1 cellular context compared by ENCODE assay signal in the genomic region with DNA sequence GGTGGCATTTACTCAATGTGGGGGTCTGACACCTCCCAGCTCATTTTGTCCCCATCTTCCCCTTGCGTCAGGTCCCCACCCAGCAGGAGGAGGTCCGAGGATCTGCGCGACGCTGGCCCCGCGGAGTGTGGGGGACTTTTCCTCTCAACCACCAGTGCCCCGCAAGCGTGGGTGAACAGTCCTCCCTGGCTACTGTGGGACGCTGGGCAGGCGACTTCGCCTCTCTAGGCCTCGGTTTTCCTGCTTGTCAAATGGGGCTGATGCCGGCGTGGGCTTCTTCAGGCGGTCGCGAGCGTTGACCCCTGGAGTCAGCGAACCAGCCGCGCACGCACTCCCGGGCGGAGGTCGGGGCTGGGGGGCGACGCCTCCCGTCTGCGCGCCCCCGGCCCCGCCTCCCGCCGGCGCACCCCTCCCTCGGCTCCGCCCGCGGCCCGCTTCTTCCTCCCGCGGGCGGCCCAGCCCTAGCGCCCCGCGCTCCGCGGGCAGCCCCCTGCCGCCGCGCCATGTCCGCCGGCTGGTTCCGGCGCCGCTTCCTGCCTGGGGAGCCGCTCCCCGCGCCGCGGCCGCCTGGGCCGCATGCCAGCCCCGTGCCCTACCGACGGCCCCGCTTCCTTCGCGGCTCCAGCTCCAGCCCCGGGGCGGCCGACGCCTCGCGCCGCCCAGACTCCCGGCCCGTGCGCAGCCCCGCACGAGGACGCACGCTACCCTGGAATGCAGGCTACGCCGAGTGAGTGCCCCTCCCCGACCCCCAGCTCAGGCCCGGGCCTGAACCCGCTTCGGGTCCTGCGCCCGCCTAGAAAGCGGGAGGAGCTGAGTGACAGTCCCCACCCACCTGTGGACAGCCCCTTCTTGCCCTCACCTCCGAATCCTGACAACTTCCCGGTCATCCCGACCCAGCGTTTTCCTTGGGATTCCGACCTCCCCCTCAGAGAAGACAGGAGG.
A peak's percentile ranks its signal among the peaks of the same experiment; 100 is the strongest.
TF ChIP-seq lines count a peak whose summit lies in the region.

A gene with protein sequence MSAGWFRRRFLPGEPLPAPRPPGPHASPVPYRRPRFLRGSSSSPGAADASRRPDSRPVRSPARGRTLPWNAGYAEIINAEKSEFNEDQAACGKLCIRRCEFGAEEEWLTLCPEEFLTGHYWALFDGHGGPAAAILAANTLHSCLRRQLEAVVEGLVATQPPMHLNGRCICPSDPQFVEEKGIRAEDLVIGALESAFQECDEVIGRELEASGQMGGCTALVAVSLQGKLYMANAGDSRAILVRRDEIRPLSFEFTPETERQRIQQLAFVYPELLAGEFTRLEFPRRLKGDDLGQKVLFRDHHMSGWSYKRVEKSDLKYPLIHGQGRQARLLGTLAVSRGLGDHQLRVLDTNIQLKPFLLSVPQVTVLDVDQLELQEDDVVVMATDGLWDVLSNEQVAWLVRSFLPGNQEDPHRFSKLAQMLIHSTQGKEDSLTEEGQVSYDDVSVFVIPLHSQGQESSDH (plus strand): TSS at position 438 of the 942 bp plus-strand sequence. CDS start 66 bp downstream, at position 504.

TF ChIP-seq in HepG2, 621 proteins besides CTCF, POLR2A, EP300 and RAD21 (continued from another document and continues in another):
- peak; percentile 45; the same call in 1 of the 2 replicates for TF ChIP-seq PATZ1 (CRISPR knock-in tag; IDR thresholded peaks at IDR 0.05)
- TF ChIP-seq ZNF230 (CRISPR knock-in tag; IDR thresholded peaks at IDR 0.05), result peak; percentile 86; the same call in 1 of the 2 replicates
- 0 out of 2 replicates have a peak, but pooled peaks have one; percentile 16 for TF ChIP-seq HOXD1 (CRISPR knock-in tag; IDR thresholded peaks at IDR 0.05)
- TF ChIP-seq ZNF570 (CRISPR knock-in tag; IDR thresholded peaks at IDR 0.05; ENCODE audit: borderline replicate concordance), result 0 out of 2 replicates have a peak, but pooled peaks have one; percentile 74
- 0 out of 2 replicates have a peak, but pooled peaks have one; percentile 20 for TF ChIP-seq NFKBIZ (CRISPR knock-in tag; IDR thresholded peaks at IDR 0.05)
- TF ChIP-seq, protein P1, sequence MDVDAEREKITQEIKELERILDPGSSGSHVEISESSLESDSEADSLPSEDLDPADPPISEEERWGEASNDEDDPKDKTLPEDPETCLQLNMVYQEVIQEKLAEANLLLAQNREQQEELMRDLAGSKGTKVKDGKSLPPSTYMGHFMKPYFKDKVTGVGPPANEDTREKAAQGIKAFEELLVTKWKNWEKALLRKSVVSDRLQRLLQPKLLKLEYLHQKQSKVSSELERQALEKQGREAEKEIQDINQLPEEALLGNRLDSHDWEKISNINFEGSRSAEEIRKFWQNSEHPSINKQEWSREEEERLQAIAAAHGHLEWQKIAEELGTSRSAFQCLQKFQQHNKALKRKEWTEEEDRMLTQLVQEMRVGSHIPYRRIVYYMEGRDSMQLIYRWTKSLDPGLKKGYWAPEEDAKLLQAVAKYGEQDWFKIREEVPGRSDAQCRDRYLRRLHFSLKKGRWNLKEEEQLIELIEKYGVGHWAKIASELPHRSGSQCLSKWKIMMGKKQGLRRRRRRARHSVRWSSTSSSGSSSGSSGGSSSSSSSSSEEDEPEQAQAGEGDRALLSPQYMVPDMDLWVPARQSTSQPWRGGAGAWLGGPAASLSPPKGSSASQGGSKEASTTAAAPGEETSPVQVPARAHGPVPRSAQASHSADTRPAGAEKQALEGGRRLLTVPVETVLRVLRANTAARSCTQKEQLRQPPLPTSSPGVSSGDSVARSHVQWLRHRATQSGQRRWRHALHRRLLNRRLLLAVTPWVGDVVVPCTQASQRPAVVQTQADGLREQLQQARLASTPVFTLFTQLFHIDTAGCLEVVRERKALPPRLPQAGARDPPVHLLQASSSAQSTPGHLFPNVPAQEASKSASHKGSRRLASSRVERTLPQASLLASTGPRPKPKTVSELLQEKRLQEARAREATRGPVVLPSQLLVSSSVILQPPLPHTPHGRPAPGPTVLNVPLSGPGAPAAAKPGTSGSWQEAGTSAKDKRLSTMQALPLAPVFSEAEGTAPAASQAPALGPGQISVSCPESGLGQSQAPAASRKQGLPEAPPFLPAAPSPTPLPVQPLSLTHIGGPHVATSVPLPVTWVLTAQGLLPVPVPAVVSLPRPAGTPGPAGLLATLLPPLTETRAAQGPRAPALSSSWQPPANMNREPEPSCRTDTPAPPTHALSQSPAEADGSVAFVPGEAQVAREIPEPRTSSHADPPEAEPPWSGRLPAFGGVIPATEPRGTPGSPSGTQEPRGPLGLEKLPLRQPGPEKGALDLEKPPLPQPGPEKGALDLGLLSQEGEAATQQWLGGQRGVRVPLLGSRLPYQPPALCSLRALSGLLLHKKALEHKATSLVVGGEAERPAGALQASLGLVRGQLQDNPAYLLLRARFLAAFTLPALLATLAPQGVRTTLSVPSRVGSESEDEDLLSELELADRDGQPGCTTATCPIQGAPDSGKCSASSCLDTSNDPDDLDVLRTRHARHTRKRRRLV (CRISPR knock-in tag; IDR thresholded peaks at IDR 0.05), result no peak
- TF ChIP-seq, protein P2, sequence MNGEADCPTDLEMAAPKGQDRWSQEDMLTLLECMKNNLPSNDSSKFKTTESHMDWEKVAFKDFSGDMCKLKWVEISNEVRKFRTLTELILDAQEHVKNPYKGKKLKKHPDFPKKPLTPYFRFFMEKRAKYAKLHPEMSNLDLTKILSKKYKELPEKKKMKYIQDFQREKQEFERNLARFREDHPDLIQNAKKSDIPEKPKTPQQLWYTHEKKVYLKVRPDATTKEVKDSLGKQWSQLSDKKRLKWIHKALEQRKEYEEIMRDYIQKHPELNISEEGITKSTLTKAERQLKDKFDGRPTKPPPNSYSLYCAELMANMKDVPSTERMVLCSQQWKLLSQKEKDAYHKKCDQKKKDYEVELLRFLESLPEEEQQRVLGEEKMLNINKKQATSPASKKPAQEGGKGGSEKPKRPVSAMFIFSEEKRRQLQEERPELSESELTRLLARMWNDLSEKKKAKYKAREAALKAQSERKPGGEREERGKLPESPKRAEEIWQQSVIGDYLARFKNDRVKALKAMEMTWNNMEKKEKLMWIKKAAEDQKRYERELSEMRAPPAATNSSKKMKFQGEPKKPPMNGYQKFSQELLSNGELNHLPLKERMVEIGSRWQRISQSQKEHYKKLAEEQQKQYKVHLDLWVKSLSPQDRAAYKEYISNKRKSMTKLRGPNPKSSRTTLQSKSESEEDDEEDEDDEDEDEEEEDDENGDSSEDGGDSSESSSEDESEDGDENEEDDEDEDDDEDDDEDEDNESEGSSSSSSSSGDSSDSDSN (CRISPR knock-in tag; IDR thresholded peaks at IDR 0.05), result peak; percentile 45; the same call in 1 of the 2 replicates
- no peak for TF ChIP-seq PRDM4 (CRISPR knock-in tag; IDR thresholded peaks at IDR 0.05; ENCODE audit: borderline replicate concordance)
- TF ChIP-seq, protein P3, sequence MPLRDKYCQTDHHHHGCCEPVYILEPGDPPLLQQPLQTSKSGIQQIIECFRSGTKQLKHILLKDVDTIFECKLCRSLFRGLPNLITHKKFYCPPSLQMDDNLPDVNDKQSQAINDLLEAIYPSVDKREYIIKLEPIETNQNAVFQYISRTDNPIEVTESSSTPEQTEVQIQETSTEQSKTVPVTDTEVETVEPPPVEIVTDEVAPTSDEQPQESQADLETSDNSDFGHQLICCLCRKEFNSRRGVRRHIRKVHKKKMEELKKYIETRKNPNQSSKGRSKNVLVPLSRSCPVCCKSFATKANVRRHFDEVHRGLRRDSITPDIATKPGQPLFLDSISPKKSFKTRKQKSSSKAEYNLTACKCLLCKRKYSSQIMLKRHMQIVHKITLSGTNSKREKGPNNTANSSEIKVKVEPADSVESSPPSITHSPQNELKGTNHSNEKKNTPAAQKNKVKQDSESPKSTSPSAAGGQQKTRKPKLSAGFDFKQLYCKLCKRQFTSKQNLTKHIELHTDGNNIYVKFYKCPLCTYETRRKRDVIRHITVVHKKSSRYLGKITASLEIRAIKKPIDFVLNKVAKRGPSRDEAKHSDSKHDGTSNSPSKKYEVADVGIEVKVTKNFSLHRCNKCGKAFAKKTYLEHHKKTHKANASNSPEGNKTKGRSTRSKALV (CRISPR knock-in tag; IDR thresholded peaks at IDR 0.05), result no peak
- TF ChIP-seq ZNF782 (CRISPR knock-in tag; IDR thresholded peaks at IDR 0.05; ENCODE audit: borderline replicate concordance), result peak; percentile 34; the same call in 1 of the 2 replicates
- TF ChIP-seq ZNF724P (CRISPR knock-in tag; IDR thresholded peaks at IDR 0.05; ENCODE audit: borderline replicate concordance), result 0 out of 2 replicates have a peak, but pooled peaks have one; percentile 67
- TF ChIP-seq ZNF280B (CRISPR knock-in tag; IDR thresholded peaks at IDR 0.05; ENCODE audit: borderline replicate concordance), result no peak
- TF ChIP-seq, protein P4, sequence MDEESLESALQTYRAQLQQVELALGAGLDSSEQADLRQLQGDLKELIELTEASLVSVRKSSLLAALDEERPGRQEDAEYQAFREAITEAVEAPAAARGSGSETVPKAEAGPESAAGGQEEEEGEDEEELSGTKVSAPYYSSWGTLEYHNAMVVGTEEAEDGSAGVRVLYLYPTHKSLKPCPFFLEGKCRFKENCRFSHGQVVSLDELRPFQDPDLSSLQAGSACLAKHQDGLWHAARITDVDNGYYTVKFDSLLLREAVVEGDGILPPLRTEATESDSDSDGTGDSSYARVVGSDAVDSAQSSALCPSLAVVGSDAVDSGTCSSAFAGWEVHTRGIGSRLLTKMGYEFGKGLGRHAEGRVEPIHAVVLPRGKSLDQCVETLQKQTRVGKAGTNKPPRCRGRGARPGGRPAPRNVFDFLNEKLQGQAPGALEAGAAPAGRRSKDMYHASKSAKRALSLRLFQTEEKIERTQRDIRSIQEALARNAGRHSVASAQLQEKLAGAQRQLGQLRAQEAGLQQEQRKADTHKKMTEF (CRISPR knock-in tag; IDR thresholded peaks at IDR 0.05), result no peak; the same call in 1 of the 2 replicates
- no peak; the same call in 1 of the 2 replicates for TF ChIP-seq TBX2 (CRISPR knock-in tag; IDR thresholded peaks at IDR 0.05; ENCODE audit: borderline replicate concordance)
- no peak for TF ChIP-seq CC2D1A (CRISPR knock-in tag; IDR thresholded peaks at IDR 0.05)
- no peak for TF ChIP-seq ZNF264 (CRISPR knock-in tag; IDR thresholded peaks at IDR 0.05)
- no peak for TF ChIP-seq ATF7 (IDR thresholded peaks at IDR 0.05)
- no peak for TF ChIP-seq ATF7 (CRISPR knock-in tag; IDR thresholded peaks at IDR 0.05)
- 0 out of 2 replicates have a peak, but pooled peaks have one; percentile 33 for TF ChIP-seq TGIF2 (CRISPR knock-in tag; IDR thresholded peaks at IDR 0.05)
- 0 out of 2 replicates have a peak, but pooled peaks have one; percentile 42 for TF ChIP-seq KDM1A (CRISPR knock-in tag; IDR thresholded peaks at IDR 0.05)
- no peak for TF ChIP-seq NFE2L1 (CRISPR knock-in tag; IDR thresholded peaks at IDR 0.05; ENCODE audit: borderline replicate concordance)
